Comparison of ENCODE assay signal across 20 cellular contexts in the genomic region with DNA sequence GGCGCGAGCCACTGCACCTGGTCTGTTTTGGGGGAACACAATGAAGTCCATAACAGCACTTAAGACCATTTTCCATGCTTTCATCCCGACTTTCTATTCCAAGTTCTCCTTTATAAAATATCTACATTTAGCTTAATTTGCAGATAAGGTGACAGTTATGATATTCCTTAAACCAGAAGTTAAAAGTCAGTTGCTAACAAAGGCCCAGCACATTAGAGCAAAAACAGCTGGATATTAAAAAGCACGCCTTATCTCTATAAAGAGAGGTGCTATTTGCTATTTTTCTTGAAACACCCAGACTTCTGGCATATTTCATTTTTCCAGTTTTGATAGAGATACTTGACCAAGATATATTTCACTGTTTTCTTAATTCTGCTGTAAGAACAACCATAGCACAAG. TPM values are rescaled to one million over a fixed set of nuclear protein-coding genes. Genes with fewer than 3 reads are reported as not detected.
DNase-seq lines count a peak whose midpoint lies in the region; ATAC-seq and TF ChIP-seq lines count a peak whose summit lies in the region.
"Had no signal": no experiment of that assay in that cellular context is flagged by ENCODE, and none has a peak within 500 bp of the region (broad histone marks: within the 10 kb centered on the region; RNA-seq: fewer than 3 reads in every experiment).

No MANE protein-coding gene starts in this region.

- H4K20me1 ChIP-seq in HCT116 (ENCODE audit: insufficient read depth): no peaks in the 10 kb centered on the region

- H3K23ac ChIP-seq in mesenchymal stem cell (ENCODE audit: low read length in 2 of 2): no peak overlapping the region

- H3K18ac ChIP-seq in mesenchymal stem cell (ENCODE audit: low read depth in 1 of 2, low read length in 2 of 2): no peak overlapping the region

- H2BK120ac ChIP-seq in mesenchymal stem cell (ENCODE audit: low read depth, low read length): no peak overlapping the region

- no peak for ATAC-seq in HCT116
- no peak for ATAC-seq in RWPE2 (ENCODE audit: low read depth)
- ATAC-seq: CD8-positive, alpha-beta T cell; esophagus mucosa; sciatic nerve had no signal

- H2BK12ac ChIP-seq in mesenchymal stem cell (ENCODE audit: low read length in 2 of 2): no peak overlapping the region

- H3K27ac Mint-ChIP-seq in CD8-positive, alpha-beta memory T cell: peak overlapping the region in 1 of 8 donors; percentile 37
- H3K27ac Mint-ChIP-seq: activated T-helper 2 cell treated with anti-CD3 and anti-CD28 coated beads, Interferon-gamma antibody, Interleukin-2, Interleukin-4, amounts not matched to agents 10 μg/mL and 5 μg/mL and 100 μg/mL, durations not matched to agents 14 hours and 24 hours and 36 hours; CD8-positive, alpha-beta T cell had no signal

- no peak overlapping the region for H2AK5ac ChIP-seq in mesenchymal stem cell (ENCODE audit: low read length, severe bottlenecking)

- intact Hi-C loops in HCT116 (cut with micrococcal nuclease): loop anchor here (10.0 kb wide), 4 partner anchors 212 to 1842 kb away; a partner anchor contains a TSS

- no peak overlapping the region for H2BK15ac ChIP-seq in mesenchymal stem cell (ENCODE audit: low read depth, poor library complexity, severe bottlenecking)

- H3K9me3 Mint-ChIP-seq in CD8-positive, alpha-beta memory T cell: peaks cover 0 to 3% (median 0%) of the 10 kb centered on the region in 5 donors
- H3K9me3 Mint-ChIP-seq: activated T-helper 2 cell treated with anti-CD3 and anti-CD28 coated beads, Interferon-gamma antibody, Interleukin-2, Interleukin-4, amounts not matched to agents 10 μg/mL and 5 μg/mL and 100 μg/mL, durations not matched to agents 14 hours and 24 hours and 36 hours had no signal

- peaks cover 0 to 12% (median 0%) of the 10 kb centered on the region in 3 donors for H3K36me3 Mint-ChIP-seq in CD8-positive, alpha-beta memory T cell

- no peak overlapping the region for H3K4me3 ChIP-seq in CD8-positive, alpha-beta memory T cell (ENCODE audit: low read length)
- H3K4me3 ChIP-seq in HCT116 (replicated peaks in 1 of 2; ENCODE audit: low read depth in 1 of 2, low read length in 2 of 2) (no peak overlapping the region), RWPE2 (ENCODE audit: severe bottlenecking) (no peak overlapping the region), mesenchymal stem cell (ENCODE audit: insufficient read depth in 1 of 2, low read depth in 1 of 2, low read length in 2 of 2) (no peak overlapping the region)

- H4K8ac ChIP-seq in mesenchymal stem cell (ENCODE audit: low read length): no peak overlapping the region

- TF ChIP-seq POLR2A in HCT116 (IDR thresholded peaks at IDR 0.05; ENCODE audit: borderline replicate concordance, extremely low read depth, insufficient read depth, insufficient read length): no peak

- peaks cover 13% of the 10 kb centered on the region for H3K4me1 ChIP-seq in CD8-positive, alpha-beta memory T cell (ENCODE audit: insufficient read depth, low read length)
- H3K4me1 ChIP-seq in HCT116 (ENCODE audit: control insufficient read depth in 1 of 2, insufficient read depth in 2 of 2, low read length in 2 of 2) (peaks cover 4 to 39% of the 10 kb centered on the region in 2 experiments; a peak in 3 of 4 replicates), RWPE2 (ENCODE audit: insufficient read depth, poor library complexity, severe bottlenecking) (peaks cover 4% of the 10 kb centered on the region), mesenchymal stem cell (ENCODE audit: control insufficient read depth, insufficient read depth, low read depth, low read length) (peaks cover 6% of the 10 kb centered on the region)

- no peaks in the 10 kb centered on the region for H3K79me1 ChIP-seq in mesenchymal stem cell (replicated peaks; ENCODE audit: low read length, poor library complexity, severe bottlenecking)

- no peak overlapping the region for H3K14ac ChIP-seq in mesenchymal stem cell (ENCODE audit: low read length in 2 of 2)

- RAD21 ChIA-PET in HCT116 (lab: Charles Lee; ENCODE audit: low non-redundant PET in 1 of 2, low total read pairs in 2 of 2, uncharacterized antibody in 2 of 2, unreplicated experiment in 2 of 2): interaction anchor here in 1 of 2 experiments (0.9 kb wide), 1 partner anchor 66 kb away, joined by 3 read pairs; no protein-coding TSS in a partner anchor

- no peaks in the 10 kb centered on the region for H3K36me3 ChIP-seq in CD8-positive, alpha-beta memory T cell (ENCODE audit: insufficient read depth, low read length)
- H3K36me3 ChIP-seq in HCT116 (ENCODE audit: control insufficient read depth in 1 of 2, insufficient read depth in 2 of 2, low read length in 2 of 2) (no peaks in the 10 kb centered on the region), RWPE2 (ENCODE audit: low read depth) (no peaks in the 10 kb centered on the region), mesenchymal stem cell (ENCODE audit: control insufficient read depth in 1 of 2, insufficient read depth in 2 of 2, low read depth in 1 of 2, low read length in 2 of 2) (no peaks in the 10 kb centered on the region)
- H3K36me3 ChIP-seq: HAP-1, tibial nerve had no signal

- no peaks in the 10 kb centered on the region for H3K9me3 ChIP-seq in CD8-positive, alpha-beta memory T cell (ENCODE audit: low read length)
- H3K9me3 ChIP-seq in HCT116 (ENCODE audit: control insufficient read depth in 1 of 2, insufficient read depth in 1 of 2, low read depth in 1 of 2, low read length in 2 of 2) (no peaks in the 10 kb centered on the region), RWPE2 (ENCODE audit: severe bottlenecking) (no peaks in the 10 kb centered on the region), mesenchymal stem cell (ENCODE audit: control insufficient read depth, low read length) (no peaks in the 10 kb centered on the region)
- H3K9me3 ChIP-seq: HAP-1, tibial nerve had no signal

- no peak overlapping the region for H2BK5ac ChIP-seq in mesenchymal stem cell (ENCODE audit: low read depth, low read length, poor library complexity, severe bottlenecking)

- no peak for DNase-seq in CD8-positive, alpha-beta memory T cell
- DNase-seq in HCT116 (ENCODE audit: low read depth, low spot score): no peak
- no peak for DNase-seq in RWPE2 (ENCODE audit: low spot score)
- DNase-seq in mesenchymal stem cell: no peak
- DNase-seq in 8988T: no peak
- no peak for DNase-seq in NCI-H146 treated with DMSO at 0.1 percent for 48 hours (lab: John Stamatoyannopoulos, UW; ENCODE audit: unreplicated experiment)
- DNase-seq in stimulated activated CD4-positive, alpha-beta T cell treated with anti-CD3 and anti-CD28 coated beads, Interleukin-4, amount 100 ng/mL, for 24 hours: no peak
- DNase-seq in LoVo (ENCODE audit: low spot score): no peak
- DNase-seq: CD8-positive, alpha-beta T cell; dermis blood vessel endothelial cell; nucleus accumbens; stimulated activated CD4-positive, alpha-beta T cell treated with anti-CD3 and anti-CD28 coated beads, Interleukin-4, amount 100 ng/mL, for 1 hour; SW 1271 had no signal

- no peaks in the 10 kb centered on the region for H3K9me2 ChIP-seq in HCT116 (ENCODE audit: insufficient read depth)

- peak overlapping the region; percentile 96 for H3K9ac ChIP-seq in HCT116 (ENCODE audit: low read length)
- H3K9ac ChIP-seq in mesenchymal stem cell (ENCODE audit: low read length): peak overlapping the region; percentile 94

- BruUV-seq in HCT116 (replicated peaks; lab: Mats Ljungman, UMichigan): no TSS peak

- no peak overlapping the region for H2AFZ ChIP-seq in HCT116 (ENCODE audit: low read depth, low read length, poor library complexity, severe bottlenecking)
- H2AFZ ChIP-seq in mesenchymal stem cell (ENCODE audit: low read depth, low read length): no peak overlapping the region

- WGBS in mesenchymal stem cell: 100% methylated on average over 2 of the region's 4 CpGs

- peak overlapping the region; percentile 86; the same call in 1 of the 2 replicates for H3K4me2 ChIP-seq in HCT116 (ENCODE audit: low read length)
- H3K4me2 ChIP-seq in mesenchymal stem cell (ENCODE audit: low read length, poor library complexity, severe bottlenecking): no peak overlapping the region

- TF ChIP-seq CTCF in HCT116 (IDR thresholded peaks at IDR 0.05 in 2 of 3, conservative IDR thresholded peaks at IDR 0.05 in 1 of 3; ENCODE audit: borderline replicate concordance in 1 of 3, insufficient read depth in 1 of 3, low read depth in 2 of 3, low read length in 2 of 3): no peak
- TF ChIP-seq CTCF in RWPE2 (IDR thresholded peaks at IDR 0.05; ENCODE audit: poor library complexity, severe bottlenecking): no peak

- H4K91ac ChIP-seq in mesenchymal stem cell (ENCODE audit: low read length): no peak overlapping the region

- CTCF ChIA-PET in CD8-positive, alpha-beta memory T cell (lab: Charles Lee): interaction anchor here (0.7 to 7.2 kb wide), 19 partner anchors 9 to 720 kb away, joined by 3 to 229 read pairs (median 5); a partner anchor contains a TSS
- CTCF ChIA-PET in HCT116 (lab: Charles Lee): interaction anchor here (0.6 to 2.4 kb wide), 12 partner anchors 58 to 769 kb away, joined by 3 to 16 read pairs (median 4); a partner anchor contains a TSS

- H3K79me2 ChIP-seq in HCT116 (ENCODE audit: insufficient read depth, low read length): no peaks in the 10 kb centered on the region

- POLR2A ChIA-PET in CD8-positive, alpha-beta memory T cell (lab: Charles Lee): interaction anchor here (0.5 to 8.1 kb wide), 5 partner anchors 27 to 394 kb away, joined by 3 to 623 read pairs (median 7); a partner anchor contains a TSS
- POLR2A ChIA-PET in HCT116 (lab: Charles Lee): interaction anchor here (1.2 to 6.3 kb wide), 6 partner anchors 62 to 749 kb away, joined by 3 to 422 read pairs (median 130); a partner anchor contains a TSS

- H3K4me3 Mint-ChIP-seq in CD8-positive, alpha-beta memory T cell: peak overlapping the region in 3 of 7 donors; percentile 36 to 57 (median 44)
- H3K4me3 Mint-ChIP-seq: CD8-positive, alpha-beta T cell had no signal

- H3K27me3 ChIP-seq in CD8-positive, alpha-beta memory T cell (ENCODE audit: insufficient read depth, low read length, poor library complexity, severe bottlenecking): no peaks in the 10 kb centered on the region
- no peaks in the 10 kb centered on the region for H3K27me3 ChIP-seq in HCT116 (ENCODE audit: insufficient read depth, low read length)
- H3K27me3 ChIP-seq in RWPE2 (ENCODE audit: insufficient read depth, poor library complexity, severe bottlenecking): no peaks in the 10 kb centered on the region
- no peaks in the 10 kb centered on the region for H3K27me3 ChIP-seq in mesenchymal stem cell (ENCODE audit: control insufficient read depth in 1 of 2, insufficient read depth in 1 of 2, low read length in 2 of 2)

- H3K4ac ChIP-seq in mesenchymal stem cell (ENCODE audit: low read depth in 1 of 2, low read length in 2 of 2): peak overlapping the region in 1 of 2 experiments; percentile 20

- peaks cover 0 to 2% of the 10 kb centered on the region in 2 donors for H3K27me3 Mint-ChIP-seq in CD8-positive, alpha-beta memory T cell

- H3K4me1 Mint-ChIP-seq in CD8-positive, alpha-beta memory T cell: peaks cover 16 to 24% (median 20%) of the 10 kb centered on the region in 3 donors

- H3K27ac ChIP-seq in CD8-positive, alpha-beta memory T cell (ENCODE audit: low read depth, low read length): peak overlapping the region; percentile 79
- peak overlapping the region; percentile 98; the same call in 1 of the 2 replicates for H3K27ac ChIP-seq in HCT116 (ENCODE audit: low read depth, low read length)
- H3K27ac ChIP-seq in RWPE2 (ENCODE audit: poor library complexity, severe bottlenecking): peak overlapping the region; percentile 90
- no peak overlapping the region for H3K27ac ChIP-seq in mesenchymal stem cell (ENCODE audit: low read length, poor library complexity, severe bottlenecking)

- no peak for TF ChIP-seq RAD21 in HCT116 (IDR thresholded peaks at IDR 0.05; ENCODE audit: low read depth)

RNA-seq across cellular contexts. Expression of gene OR2B2, which starts 15.8 kb away (rescaled TPM):
- total RNA-seq in CD8-positive, alpha-beta memory T cell: not detected
- not detected for polyA plus RNA-seq in CD8-positive, alpha-beta memory T cell
- not detected for total RNA-seq in HCT116 (2021; ENCODE audit: unreplicated experiment)
- not detected in 2 replicates for polyA plus RNA-seq in HCT116 (2012)
- not detected for polyA plus RNA-seq in mesenchymal stem cell (2013, experiment 1 of 2)
- polyA plus RNA-seq in mesenchymal stem cell (2013, experiment 2 of 2): not detected
- total RNA-seq: activated T-helper 2 cell treated with anti-CD3 and anti-CD28 coated beads, Interferon-gamma antibody, Interleukin-2, Interleukin-4, amounts not matched to agents 10 μg/mL and 5 μg/mL and 100 μg/mL, durations not matched to agents 14 hours and 24 hours and 36 hours; CD8-positive, alpha-beta T cell; dermis blood vessel endothelial cell; esophagus mucosa; kidney epithelial cell; mesenteric fat pad; sciatic nerve; tibial nerve had no signal
